In genomic region chr11:33039274-33040126, GRCh38 we compare ENCODE assay signal across 8 cellular contexts. TPM values are rescaled to one million over a fixed set of nuclear protein-coding genes. Genes with fewer than 3 reads are reported as not detected.
DNase-seq lines count a peak whose midpoint lies in the region; ATAC-seq and TF ChIP-seq lines count a peak whose summit lies in the region.

TCP11L1 (plus strand) TSS chr11:33039572; CDS start chr11:33043774, 4,202 bp downstream.

- no peaks in the 10 kb centered on the region for H3K27me3 ChIP-seq in NT2/D1 (ENCODE audit: insufficient read depth, insufficient read length)

- H3K4me1 Mint-ChIP-seq in endothelial cell (ENCODE audit: unreplicated experiment): peaks cover 8% of the 10 kb centered on the region

- peaks cover 3% of the 10 kb centered on the region for H3K36me3 Mint-ChIP-seq in endothelial cell (ENCODE audit: low read depth, unreplicated experiment)

- H3K36me3 ChIP-seq in NT2/D1 (ENCODE audit: insufficient read depth, insufficient read length, low read length) (peaks cover 6% of the 10 kb centered on the region), mesodermal cell (ENCODE audit: control insufficient read depth, insufficient read depth, low read length) (peaks cover 10% of the 10 kb centered on the region)

- H3K27ac ChIP-seq in mesodermal cell (ENCODE audit: low read depth, low read length, severe bottlenecking): peak within 1 kb of the TSS; percentile 96

- WGBS in mesodermal cell (ENCODE audit: insufficient coverage in 2 of 2), 2 experiments: 0% methylated on average over 80 to 90 of the region's 94 CpGs

- peak; percentile 77 for ATAC-seq in GM21367 (IDR thresholded peaks at IDR 0.05; ENCODE audit: unreplicated experiment)

- H3K4me3 ChIP-seq in NT2/D1 (ENCODE audit: insufficient read length, low read depth) (peak within 1 kb of the TSS; percentile 82), mesodermal cell (ENCODE audit: extremely low read depth, insufficient read depth, low read length, poor library complexity, severe bottlenecking) (peak within 1 kb of the TSS; percentile 81)

- H3K4me1 ChIP-seq in NT2/D1 (ENCODE audit: insufficient read depth, insufficient read length) (peaks cover 3% of the 10 kb centered on the region), mesodermal cell (ENCODE audit: control insufficient read depth, insufficient read depth, low read length, poor library complexity, severe bottlenecking) (no peaks in the 10 kb centered on the region)

- no peaks in the 10 kb centered on the region for H3K9me3 Mint-ChIP-seq in endothelial cell (ENCODE audit: unreplicated experiment)

- DNase-seq in Caki2 (ENCODE audit: low read depth) (peak; percentile 91), HT-29 (ENCODE audit: low spot score) (peak; percentile 95), NT2/D1 (ENCODE audit: low read depth, low spot score) (peak; percentile 81), endothelial cell (ENCODE audit: low spot score) (peak; percentile 85)
- peak; percentile 41 for DNase-seq in activated CD8-positive, alpha-beta memory T cell treated with anti-CD3 and anti-CD28 coated beads, Interleukin-2, amount 50 U/mL, for 24 hours (ENCODE audit: extremely low read depth)
- peak; percentile 32 to 73 for DNase-seq in stimulated activated CD8-positive, alpha-beta memory T cell treated with anti-CD3 and anti-CD28 coated beads, Interleukin-15, amount 100 ng/mL, for 48 hours (ENCODE audit: low read depth in 2 of 2)

- peaks cover 6% of the 10 kb centered on the region for H3K27me3 Mint-ChIP-seq in endothelial cell (ENCODE audit: unreplicated experiment)

- H3K4me3 Mint-ChIP-seq in endothelial cell (ENCODE audit: unreplicated experiment): peak within 1 kb of the TSS; percentile 89

- no peak for TF ChIP-seq CTCF in endothelial cell (IDR thresholded peaks at IDR 0.05; ENCODE audit: unreplicated experiment)

- peak within 1 kb of the TSS; percentile 86 for H3K27ac Mint-ChIP-seq in endothelial cell (ENCODE audit: unreplicated experiment)

- peak within 1 kb of the TSS; percentile 95 for H3K9ac ChIP-seq in NT2/D1 (ENCODE audit: insufficient read length, low read depth)

- H3K9me3 ChIP-seq in NT2/D1 (ENCODE audit: insufficient read depth, low read length) (no peaks in the 10 kb centered on the region), mesodermal cell (ENCODE audit: control insufficient read depth, low read length) (peaks cover 8% of the 10 kb centered on the region)

- in situ Hi-C loops in Caki2 (cut with HindIII; ENCODE audit: low pct_unique_long_range_greater_than_20kb, low sequenced_read_pairs): no loop called here

RNA-seq across cellular contexts. Expression of gene TCP11L1, which starts in this region (rescaled TPM):
- total RNA-seq in Caki2 (2014; rRNA removed; shearing (Covaris generic); ENCODE audit: low replicate concordance): 1.1 and 5.3 TPM in 2 replicates
- total RNA-seq in HT-29 (2014; rRNA removed; shearing (Covaris generic)): 5.2 and 6.6 TPM in 2 replicates
- 26.2 TPM for total RNA-seq in endothelial cell (ENCODE audit: unreplicated experiment)
- 16.3 TPM for polyA plus RNA-seq in mesodermal cell (2013, experiment 1 of 2)
- polyA plus RNA-seq in mesodermal cell (2013, experiment 2 of 2): 15.6 TPM

Comparison
In these comparisons a context has a peak if more than half of its experiments do, and no peak if none do; other contexts are left out.
1. Peak in every context shown above with its lines: DNase-seq, ATAC-seq, H3K4me3 ChIP-seq and H3K27ac ChIP-seq.
2. DNase-seq: peak in every context shown above with its lines; median percentile 95 in HT-29; 91 in Caki2; 85 in endothelial cell; 81 in NT2/D1; 52 in stimulated activated CD8-positive, alpha-beta memory T cell treated with anti-CD3 and anti-CD28 coated beads, Interleukin-15, amount 100 ng/mL, for 48 hours; 41 in activated CD8-positive, alpha-beta memory T cell treated with anti-CD3 and anti-CD28 coated beads, Interleukin-2, amount 50 U/mL, for 24 hours.